ENCODE assay signal across 1 cellular context in the genomic region with DNA sequence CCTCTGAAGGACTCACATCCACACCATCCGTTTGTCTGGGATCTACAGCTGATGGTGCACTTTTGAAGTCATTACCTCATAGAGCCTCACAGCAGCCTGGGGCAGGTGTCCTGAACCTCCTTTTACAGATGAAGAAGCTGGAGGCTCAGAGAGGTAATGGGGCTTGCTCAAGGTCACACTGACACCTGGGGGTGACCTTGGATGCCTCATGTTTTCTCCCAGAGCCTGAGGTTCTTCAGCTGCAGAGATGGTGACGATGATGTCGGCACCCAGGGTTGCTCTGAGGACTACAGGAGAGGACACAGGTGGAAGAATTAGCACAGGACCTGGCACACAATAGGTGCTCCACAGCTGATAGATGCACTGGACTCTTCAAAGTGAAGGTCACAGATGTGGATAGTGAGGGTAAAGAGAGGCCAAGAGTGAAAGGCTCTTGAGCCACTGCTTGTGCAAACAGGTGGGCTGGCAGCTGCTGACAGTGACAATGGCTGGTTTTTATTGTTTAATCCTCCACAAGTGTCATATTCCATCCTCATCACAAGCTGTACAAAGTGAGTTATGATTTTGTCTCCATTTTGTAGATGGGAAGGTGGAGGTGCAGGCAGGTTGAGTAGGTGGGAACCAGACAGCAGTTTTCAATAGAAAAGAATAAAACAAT.
TF ChIP-seq lines count a peak whose summit lies in the region.

No MANE protein-coding gene starts in this region.

TF ChIP-seq in HepG2, 621 proteins besides CTCF, POLR2A, EP300 and RAD21:
- no peak for TF ChIP-seq ATF1 (CRISPR knock-in tag; IDR thresholded peaks at IDR 0.05)
- TF ChIP-seq THRA (CRISPR knock-in tag; IDR thresholded peaks at IDR 0.05; ENCODE audit: borderline replicate concordance) = no peak
- TF ChIP-seq, protein P1, sequence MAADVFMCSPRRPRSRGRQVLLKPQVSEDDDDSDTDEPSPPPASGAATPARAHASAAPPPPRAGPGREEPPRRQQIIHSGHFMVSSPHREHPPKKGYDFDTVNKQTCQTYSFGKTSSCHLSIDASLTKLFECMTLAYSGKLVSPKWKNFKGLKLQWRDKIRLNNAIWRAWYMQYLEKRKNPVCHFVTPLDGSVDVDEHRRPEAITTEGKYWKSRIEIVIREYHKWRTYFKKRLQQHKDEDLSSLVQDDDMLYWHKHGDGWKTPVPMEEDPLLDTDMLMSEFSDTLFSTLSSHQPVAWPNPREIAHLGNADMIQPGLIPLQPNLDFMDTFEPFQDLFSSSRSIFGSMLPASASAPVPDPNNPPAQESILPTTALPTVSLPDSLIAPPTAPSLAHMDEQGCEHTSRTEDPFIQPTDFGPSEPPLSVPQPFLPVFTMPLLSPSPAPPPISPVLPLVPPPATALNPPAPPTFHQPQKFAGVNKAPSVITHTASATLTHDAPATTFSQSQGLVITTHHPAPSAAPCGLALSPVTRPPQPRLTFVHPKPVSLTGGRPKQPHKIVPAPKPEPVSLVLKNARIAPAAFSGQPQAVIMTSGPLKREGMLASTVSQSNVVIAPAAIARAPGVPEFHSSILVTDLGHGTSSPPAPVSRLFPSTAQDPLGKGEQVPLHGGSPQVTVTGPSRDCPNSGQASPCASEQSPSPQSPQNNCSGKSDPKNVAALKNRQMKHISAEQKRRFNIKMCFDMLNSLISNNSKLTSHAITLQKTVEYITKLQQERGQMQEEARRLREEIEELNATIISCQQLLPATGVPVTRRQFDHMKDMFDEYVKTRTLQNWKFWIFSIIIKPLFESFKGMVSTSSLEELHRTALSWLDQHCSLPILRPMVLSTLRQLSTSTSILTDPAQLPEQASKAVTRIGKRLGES (CRISPR knock-in tag; IDR thresholded peaks at IDR 0.05; ENCODE audit: borderline replicate concordance) = no peak
- no peak for TF ChIP-seq PRDM4 (CRISPR knock-in tag; IDR thresholded peaks at IDR 0.05; ENCODE audit: borderline replicate concordance)
- no peak for TF ChIP-seq ZNF839 (CRISPR knock-in tag; IDR thresholded peaks at IDR 0.05; ENCODE audit: borderline replicate concordance)
- TF ChIP-seq CHD4 (IDR thresholded peaks at IDR 0.05; ENCODE audit: borderline replicate concordance, low read length) = no peak
- TF ChIP-seq ETV5 (CRISPR knock-in tag; IDR thresholded peaks at IDR 0.05; ENCODE audit: borderline replicate concordance) = no peak
- no peak for TF ChIP-seq YEATS4 (CRISPR knock-in tag; IDR thresholded peaks at IDR 0.05; ENCODE audit: borderline replicate concordance)
- no peak for TF ChIP-seq ZNF713 (CRISPR knock-in tag; IDR thresholded peaks at IDR 0.05)
- TF ChIP-seq FOXP1 (IDR thresholded peaks at IDR 0.05) = no peak
- TF ChIP-seq FOXP1 (CRISPR knock-in tag; IDR thresholded peaks at IDR 0.05) = no peak
- no peak for TF ChIP-seq ZBTB7B (CRISPR knock-in tag; IDR thresholded peaks at IDR 0.05)
- no peak for TF ChIP-seq ZBTB10 (CRISPR knock-in tag; IDR thresholded peaks at IDR 0.05; ENCODE audit: borderline replicate concordance)
